Comparison of ENCODE assay signal across 33 cellular contexts in genomic region chr5:153432583-153432982, GRCh38. TPM values are rescaled to one million over a fixed set of nuclear protein-coding genes. Genes with fewer than 3 reads are reported as not detected.
"Had no signal": no experiment of that assay in that cellular context is flagged by ENCODE, and none has a peak within 500 bp of the region (broad histone marks: within the 10 kb centered on the region; RNA-seq: fewer than 3 reads in every experiment).

No MANE protein-coding gene starts in this region.

- H3K27ac ChIP-seq: PC-9, RWPE1, SJCRH30, SK-N-MC had no signal

- H3K9me3 ChIP-seq: MG63, SJCRH30 had no signal

- DNase-seq: Kasumi-1, MG63, NCI-H1048, NCI-H1092 treated with DMSO at 0.1 percent for 48 hours, NCI-H1105 treated with DMSO at 0.1 percent for 48 hours, NCI-H1417 treated with DMSO at 0.1 percent for 48 hours, NCI-H1436 treated with DMSO at 0.1 percent for 48 hours, NCI-H1694 treated with DMSO at 0.1 percent for 48 hours, NCI-H187 treated with DMSO at 0.1 percent for 48 hours, NCI-H2029, NCI-H2081, NCI-H2171 treated with DMSO at 0.1 percent for 48 hours, NCI-H2227 treated with DMSO at 0.1 percent for 48 hours, NCI-H345, NCI-H446, NCI-H510A treated with DMSO at 0.1 percent for 48 hours, NCI-H524 treated with DMSO at 0.1 percent for 48 hours, NCI-H526 treated with DMSO at 0.1 percent for 48 hours, NCI-H774, PC-9, SHP77, SIG-M5, SJCRH30, T-helper 1 cell had no signal

- H3K4me2 ChIP-seq: PC-9 had no signal

- H2AFZ ChIP-seq: PC-9 had no signal

- H3K27me3 ChIP-seq: SJCRH30 had no signal

- H3K36me3 ChIP-seq: MG63, SJCRH30 had no signal

- ATAC-seq: Panc1, Right ventricle myocardium inferior, SK-N-SH treated with all-trans-retinoic acid at 6 μM for 48 hours had no signal

- H3K4me3 ChIP-seq: MG63, PC-9, SJCRH30, SK-N-MC had no signal

- H3K4me1 ChIP-seq: SJCRH30 had no signal

RNA-seq across cellular contexts. Expression of gene GRIA1, which starts 57.9 kb away (rescaled TPM):
- total RNA-seq: NCI-H460, OCI-LY7, PC-9, Right ventricle myocardium inferior, RPMI7951, SJCRH30, SK-MEL-5 had no signal
